In the genomic region with DNA sequence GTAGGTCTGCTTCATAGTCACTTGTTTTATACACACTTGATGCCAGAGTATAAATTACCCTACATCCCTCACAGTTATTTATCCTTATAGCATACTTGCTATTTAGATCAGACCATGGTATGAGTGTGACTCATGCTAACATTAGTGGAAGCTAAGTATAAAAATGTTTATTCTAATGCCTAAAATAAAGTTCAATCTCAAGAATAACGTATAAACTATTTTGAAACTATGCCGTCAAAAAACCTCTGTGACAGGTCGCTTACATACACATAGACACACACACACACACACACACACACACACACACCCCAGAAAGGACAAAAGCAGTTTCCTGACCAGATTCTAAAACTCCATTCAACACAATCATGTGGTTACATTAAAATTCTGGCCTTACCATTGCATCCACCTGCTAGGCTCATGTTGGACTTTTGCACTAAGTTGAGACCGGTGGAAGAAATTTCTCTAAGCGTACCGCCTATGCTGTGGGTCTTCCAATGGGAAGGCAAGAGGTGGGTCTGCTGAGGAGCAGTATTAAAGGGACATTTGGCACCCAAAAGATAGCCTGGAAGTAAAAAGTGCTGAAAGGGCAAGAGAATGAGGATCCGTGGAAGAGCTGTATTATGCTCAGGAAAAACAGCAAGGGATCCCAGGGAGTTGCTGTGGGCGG, we compare ENCODE assay signal across 1 cellular context.
TF ChIP-seq lines count a peak whose summit lies in the region.

No MANE protein-coding gene starts in this region.

TF ChIP-seq in GM23338, 12 proteins besides CTCF, POLR2A, EP300 and RAD21 (continued from another document):
- TF ChIP-seq, protein P1, sequence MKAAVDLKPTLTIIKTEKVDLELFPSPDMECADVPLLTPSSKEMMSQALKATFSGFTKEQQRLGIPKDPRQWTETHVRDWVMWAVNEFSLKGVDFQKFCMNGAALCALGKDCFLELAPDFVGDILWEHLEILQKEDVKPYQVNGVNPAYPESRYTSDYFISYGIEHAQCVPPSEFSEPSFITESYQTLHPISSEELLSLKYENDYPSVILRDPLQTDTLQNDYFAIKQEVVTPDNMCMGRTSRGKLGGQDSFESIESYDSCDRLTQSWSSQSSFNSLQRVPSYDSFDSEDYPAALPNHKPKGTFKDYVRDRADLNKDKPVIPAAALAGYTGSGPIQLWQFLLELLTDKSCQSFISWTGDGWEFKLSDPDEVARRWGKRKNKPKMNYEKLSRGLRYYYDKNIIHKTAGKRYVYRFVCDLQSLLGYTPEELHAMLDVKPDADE (IDR thresholded peaks at IDR 0.05) = no peak
- TF ChIP-seq NANOG (IDR thresholded peaks at IDR 0.05; ENCODE audit: borderline replicate concordance) = no peak
TF ChIP-seq in GM23338: peak in this region for 0.
